In the genomic region with DNA sequence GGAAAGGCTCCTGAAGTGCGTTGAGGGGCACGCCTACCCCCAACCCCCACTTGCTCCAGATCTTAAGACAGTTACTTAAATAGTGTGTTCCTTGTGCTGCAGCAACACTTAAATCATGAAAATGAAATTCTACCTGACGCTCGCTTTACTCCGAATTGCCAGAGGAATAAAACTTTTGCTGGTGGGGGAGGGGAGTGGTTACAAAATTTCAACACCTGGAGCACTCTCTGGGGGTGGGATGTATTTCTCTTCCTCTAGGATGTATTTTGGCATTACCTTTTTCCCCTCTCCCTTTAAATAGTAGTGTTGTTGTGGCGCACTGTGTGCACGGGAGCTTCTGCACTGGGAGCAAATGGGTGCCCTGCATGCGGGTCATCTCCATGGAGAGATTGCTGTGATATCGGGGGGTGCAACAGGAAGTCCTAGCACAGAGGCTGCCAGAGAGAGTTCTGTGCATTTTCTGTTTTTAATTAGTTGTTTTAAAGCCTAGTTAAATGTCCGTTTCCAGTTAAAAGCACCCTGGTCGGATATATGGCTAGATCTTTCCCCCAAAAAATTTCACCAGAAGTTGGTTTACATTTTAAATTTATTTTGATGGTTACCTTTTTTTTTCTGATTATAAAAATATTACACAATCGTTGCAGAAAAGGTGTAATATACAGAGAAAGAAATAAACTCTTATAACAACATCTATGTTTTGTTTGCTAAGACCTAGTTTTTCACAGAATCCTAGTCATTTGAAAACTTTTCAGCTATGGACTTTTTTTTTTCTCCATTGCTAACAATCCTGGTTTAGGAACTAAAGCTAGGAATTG, we compare ENCODE assay signal across 8 cellular contexts.
A peak's percentile ranks its signal among the peaks of the same experiment; 100 is the strongest.
DNase-seq lines count a peak whose midpoint lies in the region; ATAC-seq, FAIRE-seq and TF ChIP-seq lines count a peak whose summit lies in the region.

No MANE protein-coding gene starts in this region.

- peaks cover 11% of the 10 kb centered on the region for H4K20me1 ChIP-seq in BLaER1

- H3K27ac Mint-ChIP-seq in mesothelial cell of epicardium: peak overlapping the region; percentile 98

- DNase-seq in bronchial epithelial cell (ENCODE audit: low read depth) (peak; percentile 25), mesothelial cell of epicardium (ENCODE audit: low spot score in 2 of 2, unreplicated experiment in 2 of 2) (no peak), mesenteric fat pad (ENCODE audit: low spot score) (no peak), NCI-H1694 (lab: John Stamatoyannopoulos, UW) (no peak)
- DNase-seq in activated CD4-positive, CD25-positive, alpha-beta regulatory T cell treated with anti-CD3 and anti-CD28 coated beads, Interleukin-2, amount 50 U/mL, for 72 hours: no peak

- H3K27me3 Mint-ChIP-seq in mesothelial cell of epicardium (ENCODE audit: low read depth): no peaks in the 10 kb centered on the region

- FAIRE-seq in bronchial epithelial cell (lab: Jason Lieb, UNC): no peak

- H3K9ac ChIP-seq in BLaER1 (peak overlapping the region; percentile 97), HUES48 (ENCODE audit: low read depth, low read length) (peak overlapping the region; percentile 70)

- H3K4me1 ChIP-seq in BLaER1 (peaks cover 66% of the 10 kb centered on the region), HUES48 (ENCODE audit: control insufficient read depth, insufficient read depth, low read length) (peaks cover 36% of the 10 kb centered on the region)

- peak overlapping the region; percentile 97 for H3K4me3 Mint-ChIP-seq in mesothelial cell of epicardium

- H3K9me3 ChIP-seq in BLaER1 (no peaks in the 10 kb centered on the region), HUES48 (ENCODE audit: control insufficient read depth, insufficient read depth, low read length) (no peaks in the 10 kb centered on the region)

- H3K4me3 ChIP-seq in BLaER1: peak overlapping the region; percentile 84
- peak overlapping the region; percentile 72 for H3K4me3 ChIP-seq in HUES48 (ENCODE audit: low read depth, low read length)
- peak overlapping the region; percentile 67 for H3K4me3 ChIP-seq in bronchial epithelial cell (ENCODE audit: low read depth, low read length)

- peak overlapping the region; percentile 88 for H3K4me2 ChIP-seq in BLaER1

- H3K36me3 Mint-ChIP-seq in mesothelial cell of epicardium: no peaks in the 10 kb centered on the region

- H3K9me3 Mint-ChIP-seq in mesothelial cell of epicardium: no peaks in the 10 kb centered on the region

- no peaks in the 10 kb centered on the region for H3K27me3 ChIP-seq in BLaER1
- H3K27me3 ChIP-seq in HUES48 (ENCODE audit: control insufficient read depth, insufficient read depth, low read length): peaks cover 16% of the 10 kb centered on the region
- no peaks in the 10 kb centered on the region for H3K27me3 ChIP-seq in bronchial epithelial cell (ENCODE audit: control insufficient read depth, insufficient read depth, low read length)

- ATAC-seq in HG02571 (IDR thresholded peaks at IDR 0.05; ENCODE audit: unreplicated experiment): no peak

- no peak for TF ChIP-seq CTCF in bronchial epithelial cell (IDR thresholded peaks at IDR 0.05; ENCODE audit: insufficient read depth, low read length, severe bottlenecking)
- TF ChIP-seq CTCF in mesothelial cell of epicardium (IDR thresholded peaks at IDR 0.05; ENCODE audit: unreplicated experiment): no peak

- peak overlapping the region; percentile 98 for H3K27ac ChIP-seq in BLaER1
- H3K27ac ChIP-seq in HUES48 (ENCODE audit: low read depth, low read length): peak overlapping the region; percentile 71

- peaks cover 57% of the 10 kb centered on the region for H3K4me1 Mint-ChIP-seq in mesothelial cell of epicardium

- H3K36me3 ChIP-seq in BLaER1 (peaks cover 12% of the 10 kb centered on the region; the same call in 1 of the 2 replicates), HUES48 (ENCODE audit: control insufficient read depth, insufficient read depth, low read length) (no peaks in the 10 kb centered on the region), bronchial epithelial cell (ENCODE audit: control insufficient read depth, insufficient read depth, low read length) (no peaks in the 10 kb centered on the region)
